8 cellular contexts compared by ENCODE assay signal in genomic region chr12:3727877-3728632, GRCh38. TPM values are rescaled to one million over a fixed set of nuclear protein-coding genes. Genes with fewer than 3 reads are reported as not detected.
DNase-seq lines count a peak whose midpoint lies in the region; ATAC-seq, FAIRE-seq and TF ChIP-seq lines count a peak whose summit lies in the region.

No MANE protein-coding gene starts in this region.

- intact Hi-C loops in head of caudate nucleus (cut with DNase I) (no loop called here), esophagus squamous epithelium (cut with DNase I) (no loop called here)

- peak; percentile 92 for ATAC-seq in HG02623 (IDR thresholded peaks at IDR 0.05; ENCODE audit: unreplicated experiment)
- peak; percentile 83 for ATAC-seq in effector memory CD8-positive, alpha-beta T cell (replicated peaks)
- peak; percentile 17 to 57 for ATAC-seq in upper lobe of left lung (ENCODE audit: low FRiP score in 2 of 2)

- H3K27me3 ChIP-seq in upper lobe of left lung (no peaks in the 10 kb centered on the region), esophagus squamous epithelium (no peaks in the 10 kb centered on the region)

- FAIRE-seq in GM18507 (lab: Jason Lieb, UNC) = peak; percentile 88

- TF ChIP-seq EP300 in upper lobe of left lung (IDR thresholded peaks at IDR 0.05) = no peak

- H3K27me3 Mint-ChIP-seq in effector memory CD8-positive, alpha-beta T cell = no peaks in the 10 kb centered on the region

- WGBS in upper lobe of left lung, 2 donors = 47 to 50% methylated on average over 8 of the region's 8 CpGs
- 60 to 74% methylated on average over 8 of the region's 8 CpGs for WGBS in esophagus squamous epithelium, 2 donors

- DNase-seq in GM18507 (ENCODE audit: extremely low spot score, insufficient read length, low read depth) (no peak), NCI-H2171 (lab: John Stamatoyannopoulos, UW) (peak; percentile 75), upper lobe of left lung (peak in 1 of 2 donors; percentile 46), head of caudate nucleus (no peak), NCI-H1048 (lab: John Stamatoyannopoulos, UW) (no peak), esophagus squamous epithelium (lab: John Stamatoyannopoulos, UW) (no peak)
- DNase-seq in effector memory CD8-positive, alpha-beta T cell = peak; percentile 58 to 63 (median 61)

- peak overlapping the region; percentile 96 to 98 for H3K27ac Mint-ChIP-seq in effector memory CD8-positive, alpha-beta T cell

- H3K9me3 ChIP-seq in upper lobe of left lung = no peaks in the 10 kb centered on the region
- no peaks in the 10 kb centered on the region for H3K9me3 ChIP-seq in esophagus squamous epithelium

- H3K4me1 ChIP-seq in upper lobe of left lung = peaks cover 9 to 23% (median 18%) of the 10 kb centered on the region in 4 donors
- peaks cover 0 to 21% (median 0%) of the 10 kb centered on the region in 3 donors for H3K4me1 ChIP-seq in esophagus squamous epithelium

- H3K4me3 ChIP-seq in upper lobe of left lung (no peak overlapping the region), esophagus squamous epithelium (no peak overlapping the region)

- no peaks in the 10 kb centered on the region for H3K9me3 Mint-ChIP-seq in effector memory CD8-positive, alpha-beta T cell

- no peak for TF ChIP-seq CTCF in upper lobe of left lung (IDR thresholded peaks at IDR 0.05)
- no peak for TF ChIP-seq CTCF in esophagus squamous epithelium (IDR thresholded peaks at IDR 0.05)

- H3K36me3 ChIP-seq in upper lobe of left lung (no peaks in the 10 kb centered on the region), esophagus squamous epithelium (peaks cover 0 to 6% (median 0%) of the 10 kb centered on the region in 3 donors)

- H3K27ac ChIP-seq in upper lobe of left lung (peak overlapping the region; percentile 34 to 74 (median 46)), esophagus squamous epithelium (peak overlapping the region in 1 of 4 donors; percentile 32)

- H3K4me3 Mint-ChIP-seq in effector memory CD8-positive, alpha-beta T cell = peak overlapping the region; percentile 70 to 80

- peaks cover 23% of the 10 kb centered on the region for H3K36me3 Mint-ChIP-seq in effector memory CD8-positive, alpha-beta T cell (ENCODE audit: insufficient read depth)

- TF ChIP-seq POLR2A in upper lobe of left lung (IDR thresholded peaks at IDR 0.05) (no peak), esophagus squamous epithelium (IDR thresholded peaks at IDR 0.05) (no peak)

- H3K4me1 Mint-ChIP-seq in effector memory CD8-positive, alpha-beta T cell (ENCODE audit: low read depth in 2 of 2) = peaks cover 28 to 31% of the 10 kb centered on the region in 2 donors

RNA-seq across cellular contexts. Expression of gene CRACR2A, which starts 24.9 kb away (rescaled TPM):
- total RNA-seq in upper lobe of left lung = 10 to 100 TPM in 2 of 6 donors, 1 to 10 TPM in 4; 5.5 to 19.9 (median 7.2) TPM
- total RNA-seq in esophagus squamous epithelium = 1 to 10 TPM in 3 of 4 donors, under 1 TPM in 1; 0.91 to 2.3 (median 1.9) TPM

Comparison
In these comparisons a context has a peak if more than half of its experiments do, and no peak if none do; other contexts are left out.
1. DNase-seq: peak in NCI-H2171 (single experiment) and effector memory CD8-positive, alpha-beta T cell (3 of 3); none in GM18507 (single experiment), head of caudate nucleus (0 of 42), NCI-H1048 (single experiment) and esophagus squamous epithelium (single experiment).
2. ATAC-seq: peak in every context shown above with its lines; median percentile 92 in HG02623; 83 in effector memory CD8-positive, alpha-beta T cell; 37 in upper lobe of left lung.